ENCODE assay signal across 8 cellular contexts in genomic region chr11:128802358-128802981, GRCh38.
DNase-seq lines count a peak whose midpoint lies in the region; ATAC-seq and TF ChIP-seq lines count a peak whose summit lies in the region.

No MANE protein-coding gene starts in this region.

- 0 out of 2 replicates have a peak, but pooled peaks cover 3% of the 10 kb centered on the region for H3K9me3 Mint-ChIP-seq in WTC11

- H3K36me3 Mint-ChIP-seq in WTC11 = no peaks in the 10 kb centered on the region

- DNase-seq in COLO829 (ENCODE audit: low spot score) (peak; percentile 54), HEK293T (ENCODE audit: extremely low spot score) (peak; percentile 64), WTC11 (ENCODE audit: low spot score) (peak; percentile 56), left lung (no peak), T-helper 2 cell (no peak), NCI-H187 (lab: John Stamatoyannopoulos, UW) (no peak), lower leg skin (ENCODE audit: low spot score in 2 of 2) (no peak)
- DNase-seq in activated CD4-positive, alpha-beta T cell treated with anti-CD3 and anti-CD28 coated beads for 4 hours = no peak

- H3K27ac Mint-ChIP-seq in WTC11 = no peak overlapping the region

- peaks cover 16% of the 10 kb centered on the region for H3K4me1 Mint-ChIP-seq in WTC11

- no peaks in the 10 kb centered on the region for H3K9me3 ChIP-seq in left lung

- CTCF ChIA-PET in HEK293T (lab: Yijun Ruan, JAX) (interaction anchor here (1.0 kb wide), 1 partner anchor 24 kb away, joined by 3 read pairs; no protein-coding TSS in a partner anchor), WTC11 (lab: Charles Lee) (interaction anchor here (0.5 to 2.0 kb wide), 28 partner anchors 9 to 645 kb away, joined by 3 to 16 read pairs (median 4); no protein-coding TSS in a partner anchor)

- POLR2A ChIA-PET in HEK293T (lab: Yijun Ruan, JAX) = no interaction called here
- POLR2A ChIA-PET in WTC11 (lab: Charles Lee) = no interaction called here

- 69 to 77% methylated on average over 4 of the region's 4 CpGs for WGBS in lower leg skin, 2 donors

- peaks cover 0 to 11% of the 10 kb centered on the region in 2 donors for H3K4me1 ChIP-seq in left lung

- intact Hi-C loops in left lung (cut with DNase I) (no loop called here), lower leg skin (cut with DNase I; ENCODE audit: low total_unique reads) (no loop called here)

- peaks cover 3% of the 10 kb centered on the region; the same call in 1 of the 2 replicates for H3K27me3 Mint-ChIP-seq in WTC11 (ENCODE audit: low read depth)

- H3K36me3 ChIP-seq in left lung = peaks cover 0 to 80% of the 10 kb centered on the region in 2 donors

- no peak overlapping the region for H3K4me3 Mint-ChIP-seq in WTC11

- H3K27ac ChIP-seq in left lung = no peak overlapping the region

- no peak for TF ChIP-seq POLR2A in lower leg skin (IDR thresholded peaks at IDR 0.05)

- no peaks in the 10 kb centered on the region for H3K27me3 ChIP-seq in left lung

- ATAC-seq in WTC11 = peak; percentile 88
- ATAC-seq in left lung = peak; percentile 55

- no peak overlapping the region for H3K4me3 ChIP-seq in left lung
- H3K4me3 ChIP-seq in lower leg skin (ENCODE audit: low read depth, poor library complexity, severe bottlenecking) = no peak overlapping the region

- TF ChIP-seq CTCF in WTC11 (IDR thresholded peaks at IDR 0.05) = peak; percentile 38
- no peak for TF ChIP-seq CTCF in left lung (IDR thresholded peaks at IDR 0.05)
- TF ChIP-seq CTCF in lower leg skin (IDR thresholded peaks at IDR 0.05) = no peak

TF ChIP-seq in HEK293T, 16 proteins besides CTCF, POLR2A, EP300 and RAD21:
- TF ChIP-seq BHLHE40 (IDR thresholded peaks at IDR 0.05; ENCODE audit: borderline replicate concordance) = no peak

TF ChIP-seq in WTC11, 78 proteins besides CTCF, POLR2A, EP300 and RAD21:
- TF ChIP-seq ZNF121 (CRISPR knock-in tag; IDR thresholded peaks at IDR 0.05) (peak; percentile 91), FOXP4 (CRISPR knock-in tag; IDR thresholded peaks at IDR 0.05) (no peak), GTF2I (CRISPR knock-in tag; conservative IDR thresholded peaks at IDR 0.05) (0 out of 2 replicates have a peak, but pooled peaks have one; percentile 8)
TF ChIP-seq in WTC11: peak in this region for 2.

Comparison
In these comparisons a context has a peak if more than half of its experiments do, and no peak if none do; other contexts are left out.
1. DNase-seq: peak in COLO829 (single experiment), HEK293T (single experiment) and WTC11 (single experiment); none in left lung (0 of 2), T-helper 2 cell (0 of 5), NCI-H187 (0 of 2), activated CD4-positive, alpha-beta T cell treated with anti-CD3 and anti-CD28 coated beads for 4 hours (0 of 2) and lower leg skin (0 of 2).